Comparison of ENCODE assay signal across 12 cellular contexts in genomic region chr4:74080351-74080750, GRCh38. TPM values are rescaled to one million over a fixed set of nuclear protein-coding genes. Genes with fewer than 3 reads are reported as not detected.
"Had no signal": no experiment of that assay in that cellular context is flagged by ENCODE, and none has a peak within 500 bp of the region (broad histone marks: within the 10 kb centered on the region; RNA-seq: fewer than 3 reads in every experiment).

No MANE protein-coding gene starts in this region.

RNA-seq across cellular contexts. Expression of gene CXCL2, which starts 18.6 kb away (rescaled TPM):
- total RNA-seq: activated CD4-positive, alpha-beta memory T cell treated with anti-CD3 and anti-CD28 coated beads for 36 hours; activated CD4-positive, alpha-beta memory T cell treated with anti-CD3 and anti-CD28 coated beads, Interleukin-2, amount 10 ng/mL, durations not matched to agents 7 days and 5 days; activated CD4-positive, alpha-beta T cell treated with anti-CD3 and anti-CD28 coated beads for 36 hours; activated CD4-positive, alpha-beta T cell treated with anti-CD3 and anti-CD28 coated beads, Interleukin-2, amount 10 ng/mL, durations not matched to agents 24 days and 14 days; activated CD8-positive, alpha-beta memory T cell treated with anti-CD3 and anti-CD28 coated beads for 36 hours; activated CD8-positive, alpha-beta memory T cell treated with anti-CD3 and anti-CD28 coated beads, Interleukin-2, amount 10 ng/mL, durations not matched to agents 7 days and 5 days; activated CD8-positive, alpha-beta T cell treated with anti-CD3 and anti-CD28 coated beads for 36 hours; activated CD8-positive, alpha-beta T cell treated with anti-CD3 and anti-CD28 coated beads, Interleukin-2, amount 10 ng/mL, durations not matched to agents 7 days and 5 days; T-helper 1 cell treated with Interleukin-12 subunit alpha and Interleukin-12 subunit beta and Interleukin-4 antibody, amounts not matched to agents 30 ng/mL and 1 ng/mL, for 36 hours; T-helper 2 cell treated with Interferon-gamma antibody and Interleukin-4, amounts not matched to agents 100 ng/mL and 5 ng/mL, for 36 hours had no signal

RNA-seq across cellular contexts. Expression of gene CXCL3, which starts 41.9 kb away (rescaled TPM):
- total RNA-seq: activated B cell treated with CpG ODN at 0.5 μM for 24 hours; activated CD4-positive, alpha-beta memory T cell treated with anti-CD3 and anti-CD28 coated beads for 36 hours; activated CD4-positive, alpha-beta memory T cell treated with anti-CD3 and anti-CD28 coated beads, Interleukin-2, amount 10 ng/mL, durations not matched to agents 7 days and 5 days; activated CD4-positive, alpha-beta T cell treated with anti-CD3 and anti-CD28 coated beads for 36 hours; activated CD4-positive, alpha-beta T cell treated with anti-CD3 and anti-CD28 coated beads, Interleukin-2, amount 10 ng/mL, durations not matched to agents 24 days and 14 days; activated CD4-positive, alpha-beta T cell treated with anti-CD3 and anti-CD28 coated beads, Interleukin-2, amount 10 ng/mL, durations not matched to agents 7 days and 5 days; activated CD8-positive, alpha-beta memory T cell treated with anti-CD3 and anti-CD28 coated beads for 36 hours; activated CD8-positive, alpha-beta memory T cell treated with anti-CD3 and anti-CD28 coated beads, Interleukin-2, amount 10 ng/mL, durations not matched to agents 7 days and 5 days; activated CD8-positive, alpha-beta T cell treated with anti-CD3 and anti-CD28 coated beads for 36 hours; activated CD8-positive, alpha-beta T cell treated with anti-CD3 and anti-CD28 coated beads, Interleukin-2, amount 10 ng/mL, durations not matched to agents 7 days and 5 days; T-helper 2 cell treated with Interferon-gamma antibody and Interleukin-4, amounts not matched to agents 100 ng/mL and 5 ng/mL, for 36 hours had no signal
